Comparison of ENCODE assay signal across 1 cellular context in the genomic region with DNA sequence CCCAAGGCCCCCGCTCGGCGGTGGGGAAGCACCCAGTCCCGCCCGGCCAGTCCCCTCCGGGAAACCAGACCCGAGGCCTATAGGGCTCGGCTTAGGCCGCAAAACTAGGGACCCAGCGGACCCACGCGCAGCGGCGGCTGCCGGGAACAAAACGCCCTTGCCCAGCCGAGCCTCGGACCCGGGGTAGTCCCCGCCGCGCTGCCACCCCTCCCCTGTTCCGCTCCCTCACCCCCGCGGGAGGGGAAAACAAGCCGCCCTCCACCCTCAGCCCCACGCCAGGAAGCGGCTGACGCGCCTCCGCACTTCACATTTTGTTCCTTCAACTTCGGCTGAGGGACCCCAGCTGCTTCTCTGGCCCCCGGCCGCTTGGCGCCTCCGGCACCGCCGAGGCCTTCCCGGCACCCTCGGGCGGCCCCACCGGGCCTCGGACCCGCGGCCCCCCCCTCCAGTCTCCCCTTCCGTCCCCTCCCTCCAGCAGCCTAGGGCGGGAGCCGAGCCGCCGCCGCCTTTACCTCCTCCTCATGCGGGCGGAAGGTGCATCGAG.
A peak's percentile ranks its signal among the peaks of the same experiment; 100 is the strongest.
TF ChIP-seq lines count a peak whose summit lies in the region.

No MANE protein-coding gene starts in this region.

TF ChIP-seq in HepG2, 621 proteins besides CTCF, POLR2A, EP300 and RAD21 (continued from another document and continues in another):
- TF ChIP-seq, protein P1, sequence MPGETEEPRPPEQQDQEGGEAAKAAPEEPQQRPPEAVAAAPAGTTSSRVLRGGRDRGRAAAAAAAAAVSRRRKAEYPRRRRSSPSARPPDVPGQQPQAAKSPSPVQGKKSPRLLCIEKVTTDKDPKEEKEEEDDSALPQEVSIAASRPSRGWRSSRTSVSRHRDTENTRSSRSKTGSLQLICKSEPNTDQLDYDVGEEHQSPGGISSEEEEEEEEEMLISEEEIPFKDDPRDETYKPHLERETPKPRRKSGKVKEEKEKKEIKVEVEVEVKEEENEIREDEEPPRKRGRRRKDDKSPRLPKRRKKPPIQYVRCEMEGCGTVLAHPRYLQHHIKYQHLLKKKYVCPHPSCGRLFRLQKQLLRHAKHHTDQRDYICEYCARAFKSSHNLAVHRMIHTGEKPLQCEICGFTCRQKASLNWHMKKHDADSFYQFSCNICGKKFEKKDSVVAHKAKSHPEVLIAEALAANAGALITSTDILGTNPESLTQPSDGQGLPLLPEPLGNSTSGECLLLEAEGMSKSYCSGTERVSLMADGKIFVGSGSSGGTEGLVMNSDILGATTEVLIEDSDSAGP (CRISPR knock-in tag; IDR thresholded peaks at IDR 0.05; ENCODE audit: borderline replicate concordance) = peak; percentile 49; the same call in 1 of the 2 replicates
- TF ChIP-seq MTF1 (CRISPR knock-in tag; IDR thresholded peaks at IDR 0.05) (no peak), ZNF850 (CRISPR knock-in tag; conservative IDR thresholded peaks at IDR 0.05) (no peak), ZNF205 (CRISPR knock-in tag; IDR thresholded peaks at IDR 0.05) (no peak), HOXA5 (CRISPR knock-in tag; IDR thresholded peaks at IDR 0.05) (peak; percentile 16; the same call in 1 of the 2 replicates), ZNF768 (CRISPR knock-in tag; IDR thresholded peaks at IDR 0.05) (peak; percentile 38; the same call in 1 of the 2 replicates), PHF21A (CRISPR knock-in tag; IDR thresholded peaks at IDR 0.05) (peak; percentile 38; the same call in 1 of the 2 replicates), ZNF616 (CRISPR knock-in tag; IDR thresholded peaks at IDR 0.05; ENCODE audit: low read depth) (no peak), ZNF558 (CRISPR knock-in tag; IDR thresholded peaks at IDR 0.05; ENCODE audit: borderline replicate concordance) (peak; percentile 36; the same call in 1 of the 2 replicates), MIXL1 (CRISPR knock-in tag; IDR thresholded peaks at IDR 0.05) (no peak), SCMH1 (CRISPR knock-in tag; IDR thresholded peaks at IDR 0.05; ENCODE audit: borderline replicate concordance) (no peak), ZNF441 (CRISPR knock-in tag; IDR thresholded peaks at IDR 0.05; ENCODE audit: borderline replicate concordance) (no peak), ATM (IDR thresholded peaks at IDR 0.05; ENCODE audit: borderline replicate concordance) (no peak), TAF1 (CRISPR knock-in tag; IDR thresholded peaks at IDR 0.05) (peak; percentile 40; the same call in 1 of the 2 replicates), ZNF382 (CRISPR knock-in tag; IDR thresholded peaks at IDR 0.05; ENCODE audit: borderline replicate concordance) (no peak), ZFX (CRISPR knock-in tag; IDR thresholded peaks at IDR 0.05; ENCODE audit: low read depth) (peak; percentile 90), ZNF577 (CRISPR knock-in tag; IDR thresholded peaks at IDR 0.05; ENCODE audit: borderline replicate concordance, low read depth) (no peak), ZNF292 (CRISPR knock-in tag; IDR thresholded peaks at IDR 0.05; ENCODE audit: borderline replicate concordance, low read depth) (no peak), SOX5 (CRISPR knock-in tag; IDR thresholded peaks at IDR 0.05; ENCODE audit: borderline replicate concordance) (no peak), MAZ (IDR thresholded peaks at IDR 0.05; ENCODE audit: borderline replicate concordance, low read depth, low read length) (no peak), MAZ (CRISPR knock-in tag; IDR thresholded peaks at IDR 0.05; ENCODE audit: low read depth) (0 out of 2 replicates have a peak, but pooled peaks have one; percentile 5), ZBTB21 (CRISPR knock-in tag; IDR thresholded peaks at IDR 0.05) (no peak), ZNF562 (CRISPR knock-in tag; IDR thresholded peaks at IDR 0.05; ENCODE audit: borderline replicate concordance) (no peak), ZNF496 (CRISPR knock-in tag; IDR thresholded peaks at IDR 0.05; ENCODE audit: insufficient replicate concordance) (no peak), MBD4 (IDR thresholded peaks at IDR 0.05; ENCODE audit: borderline replicate concordance, low read length) (no peak), ZNF468 (CRISPR knock-in tag; IDR thresholded peaks at IDR 0.05) (no peak), KLF13 (CRISPR knock-in tag; IDR thresholded peaks at IDR 0.05) (no peak), ZNF607 (CRISPR knock-in tag; IDR thresholded peaks at IDR 0.05; ENCODE audit: borderline replicate concordance) (peak; percentile 53; the same call in 1 of the 2 replicates), ZNF234 (CRISPR knock-in tag; conservative IDR thresholded peaks at IDR 0.05) (no peak), ZNF547 (CRISPR knock-in tag; IDR thresholded peaks at IDR 0.05) (no peak), HOXD1 (CRISPR knock-in tag; IDR thresholded peaks at IDR 0.05) (0 out of 2 replicates have a peak, but pooled peaks have one; percentile 3), ZNF431 (CRISPR knock-in tag; IDR thresholded peaks at IDR 0.05; ENCODE audit: borderline replicate concordance, low read depth) (no peak), HMG20A (CRISPR knock-in tag; IDR thresholded peaks at IDR 0.05; ENCODE audit: borderline replicate concordance) (no peak), RBM22 (optimal IDR thresholded peaks at IDR 0.05; ENCODE audit: low read length) (no peak), ZNF101 (CRISPR knock-in tag; IDR thresholded peaks at IDR 0.05; ENCODE audit: borderline replicate concordance, low read depth) (no peak), ZSCAN12 (CRISPR knock-in tag; IDR thresholded peaks at IDR 0.05) (no peak), SIX4 (CRISPR knock-in tag; IDR thresholded peaks at IDR 0.05) (no peak), TBX2 (CRISPR knock-in tag; IDR thresholded peaks at IDR 0.05; ENCODE audit: borderline replicate concordance) (peak; percentile 49), HNRNPLL (IDR thresholded peaks at IDR 0.05; ENCODE audit: low read depth, low read length, poor library complexity, severe bottlenecking) (peak; percentile 25)
- TF ChIP-seq, protein P2, sequence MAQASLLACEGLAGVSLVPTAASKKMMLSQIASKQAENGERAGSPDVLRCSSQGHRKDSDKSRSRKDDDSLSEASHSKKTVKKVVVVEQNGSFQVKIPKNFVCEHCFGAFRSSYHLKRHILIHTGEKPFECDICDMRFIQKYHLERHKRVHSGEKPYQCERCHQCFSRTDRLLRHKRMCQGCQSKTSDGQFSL (CRISPR knock-in tag; IDR thresholded peaks at IDR 0.05) = no peak
- TF ChIP-seq, protein P3, sequence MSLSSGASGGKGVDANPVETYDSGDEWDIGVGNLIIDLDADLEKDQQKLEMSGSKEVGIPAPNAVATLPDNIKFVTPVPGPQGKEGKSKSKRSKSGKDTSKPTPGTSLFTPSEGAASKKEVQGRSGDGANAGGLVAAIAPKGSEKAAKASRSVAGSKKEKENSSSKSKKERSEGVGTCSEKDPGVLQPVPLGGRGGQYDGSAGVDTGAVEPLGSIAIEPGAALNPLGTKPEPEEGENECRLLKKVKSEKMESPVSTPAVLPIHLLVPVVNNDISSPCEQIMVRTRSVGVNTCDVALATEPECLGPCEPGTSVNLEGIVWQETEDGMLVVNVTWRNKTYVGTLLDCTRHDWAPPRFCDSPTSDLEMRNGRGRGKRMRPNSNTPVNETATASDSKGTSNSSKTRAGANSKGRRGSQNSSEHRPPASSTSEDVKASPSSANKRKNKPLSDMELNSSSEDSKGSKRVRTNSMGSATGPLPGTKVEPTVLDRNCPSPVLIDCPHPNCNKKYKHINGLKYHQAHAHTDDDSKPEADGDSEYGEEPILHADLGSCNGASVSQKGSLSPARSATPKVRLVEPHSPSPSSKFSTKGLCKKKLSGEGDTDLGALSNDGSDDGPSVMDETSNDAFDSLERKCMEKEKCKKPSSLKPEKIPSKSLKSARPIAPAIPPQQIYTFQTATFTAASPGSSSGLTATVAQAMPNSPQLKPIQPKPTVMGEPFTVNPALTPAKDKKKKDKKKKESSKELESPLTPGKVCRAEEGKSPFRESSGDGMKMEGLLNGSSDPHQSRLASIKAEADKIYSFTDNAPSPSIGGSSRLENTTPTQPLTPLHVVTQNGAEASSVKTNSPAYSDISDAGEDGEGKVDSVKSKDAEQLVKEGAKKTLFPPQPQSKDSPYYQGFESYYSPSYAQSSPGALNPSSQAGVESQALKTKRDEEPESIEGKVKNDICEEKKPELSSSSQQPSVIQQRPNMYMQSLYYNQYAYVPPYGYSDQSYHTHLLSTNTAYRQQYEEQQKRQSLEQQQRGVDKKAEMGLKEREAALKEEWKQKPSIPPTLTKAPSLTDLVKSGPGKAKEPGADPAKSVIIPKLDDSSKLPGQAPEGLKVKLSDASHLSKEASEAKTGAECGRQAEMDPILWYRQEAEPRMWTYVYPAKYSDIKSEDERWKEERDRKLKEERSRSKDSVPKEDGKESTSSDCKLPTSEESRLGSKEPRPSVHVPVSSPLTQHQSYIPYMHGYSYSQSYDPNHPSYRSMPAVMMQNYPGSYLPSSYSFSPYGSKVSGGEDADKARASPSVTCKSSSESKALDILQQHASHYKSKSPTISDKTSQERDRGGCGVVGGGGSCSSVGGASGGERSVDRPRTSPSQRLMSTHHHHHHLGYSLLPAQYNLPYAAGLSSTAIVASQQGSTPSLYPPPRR (CRISPR knock-in tag; IDR thresholded peaks at IDR 0.05; ENCODE audit: borderline replicate concordance) = no peak
- TF ChIP-seq, protein P4, sequence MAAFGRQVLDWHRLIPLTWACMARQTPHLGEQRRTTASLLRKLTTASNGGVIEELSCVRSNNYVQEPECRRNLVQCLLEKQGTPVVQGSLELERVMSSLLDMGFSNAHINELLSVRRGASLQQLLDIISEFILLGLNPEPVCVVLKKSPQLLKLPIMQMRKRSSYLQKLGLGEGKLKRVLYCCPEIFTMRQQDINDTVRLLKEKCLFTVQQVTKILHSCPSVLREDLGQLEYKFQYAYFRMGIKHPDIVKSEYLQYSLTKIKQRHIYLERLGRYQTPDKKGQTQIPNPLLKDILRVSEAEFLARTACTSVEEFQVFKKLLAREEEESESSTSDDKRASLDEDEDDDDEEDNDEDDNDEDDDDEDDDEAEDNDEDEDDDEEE (CRISPR knock-in tag; IDR thresholded peaks at IDR 0.05) = no peak; the same call in 1 of the 2 replicates
- TF ChIP-seq, protein P5, sequence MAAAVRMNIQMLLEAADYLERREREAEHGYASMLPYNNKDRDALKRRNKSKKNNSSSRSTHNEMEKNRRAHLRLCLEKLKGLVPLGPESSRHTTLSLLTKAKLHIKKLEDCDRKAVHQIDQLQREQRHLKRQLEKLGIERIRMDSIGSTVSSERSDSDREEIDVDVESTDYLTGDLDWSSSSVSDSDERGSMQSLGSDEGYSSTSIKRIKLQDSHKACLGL (CRISPR knock-in tag; IDR thresholded peaks at IDR 0.05) = peak; percentile 58; the same call in 1 of the 2 replicates
- TF ChIP-seq, protein P6, sequence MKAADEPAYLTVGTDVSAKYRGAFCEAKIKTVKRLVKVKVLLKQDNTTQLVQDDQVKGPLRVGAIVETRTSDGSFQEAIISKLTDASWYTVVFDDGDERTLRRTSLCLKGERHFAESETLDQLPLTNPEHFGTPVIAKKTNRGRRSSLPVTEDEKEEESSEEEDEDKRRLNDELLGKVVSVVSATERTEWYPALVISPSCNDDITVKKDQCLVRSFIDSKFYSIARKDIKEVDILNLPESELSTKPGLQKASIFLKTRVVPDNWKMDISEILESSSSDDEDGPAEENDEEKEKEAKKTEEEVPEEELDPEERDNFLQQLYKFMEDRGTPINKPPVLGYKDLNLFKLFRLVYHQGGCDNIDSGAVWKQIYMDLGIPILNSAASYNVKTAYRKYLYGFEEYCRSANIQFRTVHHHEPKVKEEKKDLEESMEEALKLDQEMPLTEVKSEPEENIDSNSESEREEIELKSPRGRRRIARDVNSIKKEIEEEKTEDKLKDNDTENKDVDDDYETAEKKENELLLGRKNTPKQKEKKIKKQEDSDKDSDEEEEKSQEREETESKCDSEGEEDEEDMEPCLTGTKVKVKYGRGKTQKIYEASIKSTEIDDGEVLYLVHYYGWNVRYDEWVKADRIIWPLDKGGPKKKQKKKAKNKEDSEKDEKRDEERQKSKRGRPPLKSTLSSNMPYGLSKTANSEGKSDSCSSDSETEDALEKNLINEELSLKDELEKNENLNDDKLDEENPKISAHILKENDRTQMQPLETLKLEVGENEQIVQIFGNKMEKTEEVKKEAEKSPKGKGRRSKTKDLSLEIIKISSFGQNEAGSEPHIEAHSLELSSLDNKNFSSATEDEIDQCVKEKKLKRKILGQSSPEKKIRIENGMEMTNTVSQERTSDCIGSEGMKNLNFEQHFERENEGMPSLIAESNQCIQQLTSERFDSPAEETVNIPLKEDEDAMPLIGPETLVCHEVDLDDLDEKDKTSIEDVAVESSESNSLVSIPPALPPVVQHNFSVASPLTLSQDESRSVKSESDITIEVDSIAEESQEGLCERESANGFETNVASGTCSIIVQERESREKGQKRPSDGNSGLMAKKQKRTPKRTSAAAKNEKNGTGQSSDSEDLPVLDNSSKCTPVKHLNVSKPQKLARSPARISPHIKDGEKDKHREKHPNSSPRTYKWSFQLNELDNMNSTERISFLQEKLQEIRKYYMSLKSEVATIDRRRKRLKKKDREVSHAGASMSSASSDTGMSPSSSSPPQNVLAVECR (CRISPR knock-in tag; IDR thresholded peaks at IDR 0.05; ENCODE audit: borderline replicate concordance) = no peak; the same call in 1 of the 2 replicates
- TF ChIP-seq, protein P7, sequence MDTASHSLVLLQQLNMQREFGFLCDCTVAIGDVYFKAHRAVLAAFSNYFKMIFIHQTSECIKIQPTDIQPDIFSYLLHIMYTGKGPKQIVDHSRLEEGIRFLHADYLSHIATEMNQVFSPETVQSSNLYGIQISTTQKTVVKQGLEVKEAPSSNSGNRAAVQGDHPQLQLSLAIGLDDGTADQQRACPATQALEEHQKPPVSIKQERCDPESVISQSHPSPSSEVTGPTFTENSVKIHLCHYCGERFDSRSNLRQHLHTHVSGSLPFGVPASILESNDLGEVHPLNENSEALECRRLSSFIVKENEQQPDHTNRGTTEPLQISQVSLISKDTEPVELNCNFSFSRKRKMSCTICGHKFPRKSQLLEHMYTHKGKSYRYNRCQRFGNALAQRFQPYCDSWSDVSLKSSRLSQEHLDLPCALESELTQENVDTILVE (CRISPR knock-in tag; IDR thresholded peaks at IDR 0.05) = no peak
- TF ChIP-seq, protein P8, sequence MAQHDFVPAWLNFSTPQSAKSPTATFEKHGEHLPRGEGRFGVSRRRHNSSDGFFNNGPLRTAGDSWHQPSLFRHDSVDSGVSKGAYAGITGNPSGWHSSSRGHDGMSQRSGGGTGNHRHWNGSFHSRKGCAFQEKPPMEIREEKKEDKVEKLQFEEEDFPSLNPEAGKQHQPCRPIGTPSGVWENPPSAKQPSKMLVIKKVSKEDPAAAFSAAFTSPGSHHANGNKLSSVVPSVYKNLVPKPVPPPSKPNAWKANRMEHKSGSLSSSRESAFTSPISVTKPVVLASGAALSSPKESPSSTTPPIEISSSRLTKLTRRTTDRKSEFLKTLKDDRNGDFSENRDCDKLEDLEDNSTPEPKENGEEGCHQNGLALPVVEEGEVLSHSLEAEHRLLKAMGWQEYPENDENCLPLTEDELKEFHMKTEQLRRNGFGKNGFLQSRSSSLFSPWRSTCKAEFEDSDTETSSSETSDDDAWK (CRISPR knock-in tag; IDR thresholded peaks at IDR 0.05) = no peak
- TF ChIP-seq, protein P9, sequence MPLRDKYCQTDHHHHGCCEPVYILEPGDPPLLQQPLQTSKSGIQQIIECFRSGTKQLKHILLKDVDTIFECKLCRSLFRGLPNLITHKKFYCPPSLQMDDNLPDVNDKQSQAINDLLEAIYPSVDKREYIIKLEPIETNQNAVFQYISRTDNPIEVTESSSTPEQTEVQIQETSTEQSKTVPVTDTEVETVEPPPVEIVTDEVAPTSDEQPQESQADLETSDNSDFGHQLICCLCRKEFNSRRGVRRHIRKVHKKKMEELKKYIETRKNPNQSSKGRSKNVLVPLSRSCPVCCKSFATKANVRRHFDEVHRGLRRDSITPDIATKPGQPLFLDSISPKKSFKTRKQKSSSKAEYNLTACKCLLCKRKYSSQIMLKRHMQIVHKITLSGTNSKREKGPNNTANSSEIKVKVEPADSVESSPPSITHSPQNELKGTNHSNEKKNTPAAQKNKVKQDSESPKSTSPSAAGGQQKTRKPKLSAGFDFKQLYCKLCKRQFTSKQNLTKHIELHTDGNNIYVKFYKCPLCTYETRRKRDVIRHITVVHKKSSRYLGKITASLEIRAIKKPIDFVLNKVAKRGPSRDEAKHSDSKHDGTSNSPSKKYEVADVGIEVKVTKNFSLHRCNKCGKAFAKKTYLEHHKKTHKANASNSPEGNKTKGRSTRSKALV (CRISPR knock-in tag; IDR thresholded peaks at IDR 0.05) = peak; percentile 39; the same call in 1 of the 2 replicates
